In the genomic region with DNA sequence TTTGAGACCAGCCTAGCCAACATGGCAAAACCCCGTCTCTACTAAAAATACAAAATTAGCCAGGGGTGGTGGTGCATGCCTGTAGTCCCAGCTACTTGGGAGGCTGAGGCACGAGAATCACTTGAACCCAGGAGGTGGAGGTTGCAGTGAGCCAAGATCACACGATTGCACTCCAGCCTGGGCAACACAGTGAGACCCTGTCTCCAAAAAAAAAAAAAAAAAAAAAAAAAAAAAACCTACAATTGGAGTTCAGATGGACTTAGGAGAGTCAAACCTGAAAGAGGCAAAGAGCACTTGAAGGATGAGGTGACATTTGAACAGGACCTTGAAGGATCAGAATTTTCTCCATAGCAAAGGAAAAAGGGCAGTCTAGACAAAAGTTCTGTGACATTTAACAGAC, we compare ENCODE assay signal across 6 cellular contexts. TPM values are rescaled to one million over a fixed set of nuclear protein-coding genes. Genes with fewer than 3 reads are reported as not detected.
"Had no signal": no experiment of that assay in that cellular context is flagged by ENCODE, and none has a peak within 500 bp of the region (broad histone marks: within the 10 kb centered on the region; RNA-seq: fewer than 3 reads in every experiment).

No MANE protein-coding gene starts in this region.

RNA-seq across cellular contexts. Expression of a gene that starts 12.2 kb away (rescaled TPM):
- total RNA-seq: occipital lobe had no signal

RNA-seq across cellular contexts. Expression of a gene that starts 32.3 kb away (rescaled TPM):
- total RNA-seq: dermis blood vessel endothelial cell, epithelial cell of proximal tubule, left ventricle myocardium inferior, myocyte, transverse colon had no signal
